Comparison of ENCODE assay signal across 10 cellular contexts in genomic region chr14:36662258-36662542, GRCh38. TPM values are rescaled to one million over a fixed set of nuclear protein-coding genes. Genes with fewer than 3 reads are reported as not detected.
DNase-seq lines count a peak whose midpoint lies in the region; ATAC-seq and TF ChIP-seq lines count a peak whose summit lies in the region.
"Had no signal": no experiment of that assay in that cellular context is flagged by ENCODE, and none has a peak within 500 bp of the region (broad histone marks: within the 10 kb centered on the region; RNA-seq: fewer than 3 reads in every experiment).

No MANE protein-coding gene starts in this region.

- peaks cover 32% of the 10 kb centered on the region for H3K4me1 Mint-ChIP-seq in neural crest cell

- DNase-seq in HEK293T (ENCODE audit: extremely low spot score), result no peak
- DNase-seq in neural crest cell (ENCODE audit: low read depth, low spot score), result no peak
- no peak for DNase-seq in activated effector memory CD4-positive, alpha-beta T cell treated with anti-CD3 and anti-CD28 coated beads, Interleukin-2, amount 50 U/mL, for 16 hours
- DNase-seq in retina, result no peak
- no peak for DNase-seq in NCI-H345 treated with DMSO at 0.1 percent for 48 hours (lab: John Stamatoyannopoulos, UW; ENCODE audit: unreplicated experiment)

- H3K9me3 ChIP-seq in duodenal mucosa (ENCODE audit: control insufficient read depth in 1 of 2, low read length in 2 of 2), result no peaks in the 10 kb centered on the region

- H3K27ac Mint-ChIP-seq in neural crest cell (ENCODE audit: unreplicated experiment), result no peak overlapping the region

- H3K36me3 Mint-ChIP-seq in neural crest cell (ENCODE audit: low read depth), result no peaks in the 10 kb centered on the region

- no peaks in the 10 kb centered on the region for H3K79me2 ChIP-seq in ACC112 (ENCODE audit: control insufficient read depth, insufficient read depth, low read length, unreplicated experiment)

- H2AFZ ChIP-seq in ACC112 (ENCODE audit: low read length, unreplicated experiment), result peak overlapping the region; percentile 67

- H3K4me3 ChIP-seq in ACC112 (ENCODE audit: low read depth, low read length), result peak overlapping the region; percentile 86
- peak overlapping the region; percentile 67 to 69 for H3K4me3 ChIP-seq in duodenal mucosa (ENCODE audit: low read depth in 1 of 2, low read length in 2 of 2)

- H3K27me3 ChIP-seq in ACC112 (ENCODE audit: insufficient read depth, low read length), result peaks cover 98% of the 10 kb centered on the region
- H3K27me3 ChIP-seq in duodenal mucosa (ENCODE audit: control insufficient read depth in 1 of 2, insufficient read depth in 2 of 2, low read length in 2 of 2), result peaks cover 93 to 100% of the 10 kb centered on the region in 2 donors

- ATAC-seq in esophagus mucosa, result no peak

- H3K9me3 Mint-ChIP-seq in neural crest cell, result no peaks in the 10 kb centered on the region

- H3K4me3 Mint-ChIP-seq in neural crest cell, result peak overlapping the region; percentile 87

- TF ChIP-seq CTCF in neural crest cell (conservative IDR thresholded peaks at IDR 0.05), result no peak

- no peak overlapping the region for H3K27ac ChIP-seq in ACC112 (ENCODE audit: low read depth, low read length)
- no peak overlapping the region for H3K27ac ChIP-seq in duodenal mucosa (ENCODE audit: low read depth, low read length)

- H3K4me1 ChIP-seq in ACC112 (ENCODE audit: control insufficient read depth, insufficient read depth, low read length, unreplicated experiment) (peaks cover 9% of the 10 kb centered on the region), duodenal mucosa (ENCODE audit: control insufficient read depth in 1 of 2, insufficient read depth in 2 of 2, low read length in 2 of 2) (peaks cover 22 to 39% of the 10 kb centered on the region in 2 donors)

- H3K27me3 Mint-ChIP-seq in neural crest cell (ENCODE audit: low read depth), result peaks cover 98% of the 10 kb centered on the region

- POLR2A ChIA-PET in HEK293T (lab: Yijun Ruan, JAX), result interaction anchor here (1.0 to 1.5 kb wide), 2 partner anchors 13 to 271 kb away, joined by 5 to 17 read pairs; no protein-coding TSS in a partner anchor

- CTCF ChIA-PET in HEK293T (lab: Yijun Ruan, JAX), result interaction anchor here (0.6 to 1.1 kb wide), 2 partner anchors 24 to 85 kb away, joined by 3 to 6 read pairs; no protein-coding TSS in a partner anchor

- H3K36me3 ChIP-seq in ACC112 (ENCODE audit: insufficient read depth, low read length), result no peaks in the 10 kb centered on the region
- H3K36me3 ChIP-seq in duodenal mucosa (ENCODE audit: control insufficient read depth in 1 of 2, insufficient read depth in 2 of 2, low read length in 2 of 2), result no peaks in the 10 kb centered on the region

- H3K9ac ChIP-seq in duodenal mucosa (ENCODE audit: low read depth in 1 of 2, low read length in 2 of 2), result no peak overlapping the region

TF ChIP-seq in HEK293T, 16 proteins besides CTCF, POLR2A, EP300 and RAD21:
- TF ChIP-seq LEF1 (IDR thresholded peaks at IDR 0.05; ENCODE audit: borderline replicate concordance) (no peak), L3MBTL2 (conservative IDR thresholded peaks at IDR 0.05) (peak; percentile 49; the same call in 1 of the 2 replicates)

RNA-seq across cellular contexts. Expression of gene PAX9, which starts 0.5 kb away (rescaled TPM):
- total RNA-seq in neural crest cell (not detected in 2 replicates), esophagus mucosa (83.6 TPM)
- total RNA-seq: G401, RPMI7951 had no signal

Comparison
In these comparisons a context has a peak if more than half of its experiments do, and no peak if none do; other contexts are left out.
1. RNA of gene PAX9, which starts 0.5 kb away (total RNA-seq): 83.6 TPM in esophagus mucosa (single experiment); not detected in neural crest cell; every median in the first group is over 10 times any median in the second.